23 cellular contexts compared by ENCODE assay signal in the genomic region with DNA sequence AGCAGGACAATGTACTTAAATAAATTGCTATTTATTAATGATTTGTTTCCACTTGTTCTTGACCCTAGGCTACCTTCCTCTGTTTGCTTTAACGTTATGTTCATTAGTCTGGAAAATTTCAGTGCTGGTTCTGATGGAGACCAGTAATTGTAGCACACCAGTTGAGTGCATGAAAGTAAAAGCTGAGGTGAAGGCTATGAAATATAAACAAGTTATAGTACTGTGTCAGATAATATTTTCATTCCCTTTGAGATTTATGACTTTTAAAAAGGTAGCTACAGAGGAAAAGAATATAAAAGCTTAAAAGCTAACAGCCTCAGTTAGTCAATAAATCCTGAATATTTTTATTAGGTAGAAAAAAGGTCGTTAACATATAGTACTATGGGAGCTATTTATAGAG.
"Had no signal": no experiment of that assay in that cellular context is flagged by ENCODE, and none has a peak within 500 bp of the region (broad histone marks: within the 10 kb centered on the region; RNA-seq: fewer than 3 reads in every experiment).

No MANE protein-coding gene starts in this region.

- H3K36me3 ChIP-seq: brain microvascular endothelial cell, spleen had no signal

- H3K27me3 ChIP-seq: brain microvascular endothelial cell, spleen had no signal

- H3K4me3 Mint-ChIP-seq: activated CD4-positive, alpha-beta memory T cell treated with anti-CD3 and anti-CD28 coated beads for 36 hours; activated naive CD8-positive, alpha-beta T cell; activated T-cell treated with anti-CD3 and anti-CD28 coated beads, Interleukin-2, amount 50 U/mL, for 4 hours; dendritic cell treated with granulocyte-macrophage colony-stimulating factor and Interleukin-4, amounts not matched to agents 40 ng/mL and 50 ng/mL, for 4 days; immature natural killer cell had no signal

- H3K27ac ChIP-seq: brain microvascular endothelial cell, psoas muscle, spleen had no signal

- H3K4me3 ChIP-seq: lung, psoas muscle, spleen had no signal

- ATAC-seq: activated T-cell treated with anti-CD3 and anti-CD28 coated beads, Interleukin-2, amount 50 U/mL, for 4 hours; left cardiac atrium; psoas muscle; sciatic nerve had no signal

- H3K9me3 ChIP-seq: psoas muscle, spleen had no signal

- H3K27me3 Mint-ChIP-seq: activated CD4-positive, alpha-beta memory T cell treated with anti-CD3 and anti-CD28 coated beads for 36 hours; activated naive CD8-positive, alpha-beta T cell; dendritic cell treated with granulocyte-macrophage colony-stimulating factor and Interleukin-4, amounts not matched to agents 40 ng/mL and 50 ng/mL, for 4 days had no signal

- H3K27ac Mint-ChIP-seq: activated CD4-positive, alpha-beta memory T cell treated with anti-CD3 and anti-CD28 coated beads for 36 hours; activated naive CD8-positive, alpha-beta T cell; dendritic cell treated with granulocyte-macrophage colony-stimulating factor and Interleukin-4, amounts not matched to agents 40 ng/mL and 50 ng/mL, for 4 days; immature natural killer cell had no signal

- H3K4me1 Mint-ChIP-seq: immature natural killer cell had no signal

- H3K4me1 ChIP-seq: psoas muscle, spleen had no signal

- H3K36me3 Mint-ChIP-seq: activated CD4-positive, alpha-beta memory T cell treated with anti-CD3 and anti-CD28 coated beads for 36 hours; activated naive CD8-positive, alpha-beta T cell; immature natural killer cell had no signal

- H3K9me3 Mint-ChIP-seq: activated CD4-positive, alpha-beta memory T cell treated with anti-CD3 and anti-CD28 coated beads for 36 hours had no signal

- DNase-seq: activated CD4-positive, alpha-beta memory T cell treated with anti-CD3 and anti-CD28 coated beads for 36 hours; activated CD4-positive, alpha-beta T cell treated with anti-CD3 and anti-CD28 coated beads for 1 hour; activated effector memory CD4-positive, alpha-beta T cell treated with anti-CD3 and anti-CD28 coated beads, Interleukin-2, amount 50 U/mL, for 16 hours; activated T-cell treated with anti-CD3 and anti-CD28 coated beads, Interleukin-2, amount 50 U/mL, for 4 hours; amygdala; brain microvascular endothelial cell; cerebellar nuclear complex; erythroblast; hypothalamus; immature natural killer cell; left cardiac atrium; midbrain; nucleus accumbens; psoas muscle; spleen; stimulated activated CD4-positive, alpha-beta T cell treated with anti-CD3 and anti-CD28 coated beads, Interleukin-1b, Interleukin-23, amount 100 ng/mL, for 48 hours; stimulated activated naive CD4-positive, alpha-beta T cell; T1000; trophoblast cell had no signal
